ENCODE assay signal across 12 cellular contexts in the genomic region with DNA sequence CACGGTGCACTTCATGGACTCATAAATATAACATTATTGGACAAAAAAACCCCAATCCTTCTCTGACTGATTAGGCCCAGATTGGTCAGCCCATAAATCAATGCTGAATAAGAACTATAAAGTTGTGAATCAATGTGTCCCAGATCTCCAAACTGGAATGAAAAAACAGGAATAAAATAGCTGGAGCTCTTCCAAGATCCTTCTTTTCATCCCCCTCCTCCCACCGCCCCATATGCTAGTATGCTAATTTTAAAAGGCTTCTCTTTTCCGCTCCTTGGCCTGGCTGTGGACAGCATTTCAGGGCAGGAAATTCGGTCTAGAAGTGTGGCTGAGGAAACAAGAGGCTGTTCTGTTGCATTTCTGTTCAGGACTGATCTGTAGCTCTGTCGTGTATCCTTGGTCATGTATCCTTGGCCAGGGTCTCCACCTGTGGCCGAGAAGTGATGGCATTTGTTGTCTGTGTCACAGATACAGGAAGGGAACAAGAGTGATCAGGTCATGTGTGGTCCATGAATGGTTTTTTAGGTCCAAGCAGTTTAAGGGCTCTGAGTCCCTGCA.
DNase-seq lines count a peak whose midpoint lies in the region; ATAC-seq and TF ChIP-seq lines count a peak whose summit lies in the region.
"Had no signal": no experiment of that assay in that cellular context is flagged by ENCODE, and none has a peak within 500 bp of the region (broad histone marks: within the 10 kb centered on the region; RNA-seq: fewer than 3 reads in every experiment).

No MANE protein-coding gene starts in this region.

- peak overlapping the region; percentile 43 for H3K4me3 Mint-ChIP-seq in activated CD4-positive, alpha-beta T cell treated with anti-CD3 and anti-CD28 coated beads for 36 hours
- H3K4me3 Mint-ChIP-seq in stimulated activated effector memory CD8-positive, alpha-beta T cell treated with anti-CD3 and anti-CD28 coated beads, Interleukin-12 subunit alpha, Interleukin-12 subunit beta, amount 100 ng/mL, for 72 hours = peak overlapping the region; percentile 64
- H3K4me3 Mint-ChIP-seq: neural crest cell had no signal

- 73% methylated on average over 6 of the region's 6 CpGs for WGBS in esophagus muscularis mucosa
- 65 to 76% (median 72%) methylated on average over 6 of the region's 6 CpGs for WGBS in stomach, 5 donors

- H3K4me3 ChIP-seq in SU-DHL-6 (ENCODE audit: insufficient read depth, low read length, poor library complexity, severe bottlenecking) = peak overlapping the region; percentile 2
- no peak overlapping the region for H3K4me3 ChIP-seq in esophagus muscularis mucosa
- H3K4me3 ChIP-seq in stomach = no peak overlapping the region

- H3K36me3 Mint-ChIP-seq in activated CD4-positive, alpha-beta T cell treated with anti-CD3 and anti-CD28 coated beads for 36 hours (ENCODE audit: low read depth) = peaks cover 6% of the 10 kb centered on the region
- H3K36me3 Mint-ChIP-seq in stimulated activated effector memory CD8-positive, alpha-beta T cell treated with anti-CD3 and anti-CD28 coated beads, Interleukin-12 subunit alpha, Interleukin-12 subunit beta, amount 100 ng/mL, for 72 hours = peaks cover 4% of the 10 kb centered on the region

- peak overlapping the region; percentile 50 for H3K4me2 ChIP-seq in SU-DHL-6 (ENCODE audit: low read depth, low read length, poor library complexity, severe bottlenecking)

- no peaks in the 10 kb centered on the region for H3K9me2 ChIP-seq in SU-DHL-6 (replicated peaks; ENCODE audit: insufficient read depth, low read length)

- peaks cover 21% of the 10 kb centered on the region for H3K9me3 Mint-ChIP-seq in activated CD4-positive, alpha-beta T cell treated with anti-CD3 and anti-CD28 coated beads for 36 hours (ENCODE audit: low read depth)
- H3K9me3 Mint-ChIP-seq in stimulated activated effector memory CD8-positive, alpha-beta T cell treated with anti-CD3 and anti-CD28 coated beads, Interleukin-12 subunit alpha, Interleukin-12 subunit beta, amount 100 ng/mL, for 72 hours = peaks cover 3% of the 10 kb centered on the region

- H3K9ac ChIP-seq in SU-DHL-6 (ENCODE audit: low read length) = peak overlapping the region; percentile 45

- H3K36me3 ChIP-seq in SU-DHL-6 (ENCODE audit: low read length) (peaks cover 6% of the 10 kb centered on the region; the same call in 1 of the 2 replicates), esophagus muscularis mucosa (no peaks in the 10 kb centered on the region), stomach (no peaks in the 10 kb centered on the region)
- H3K36me3 ChIP-seq: esophagus squamous epithelium had no signal

- peaks cover 0 to 10% (median 0%) of the 10 kb centered on the region in 4 donors for H3K4me1 ChIP-seq in esophagus muscularis mucosa
- peaks cover 4 to 17% (median 14%) of the 10 kb centered on the region in 4 donors for H3K4me1 ChIP-seq in stomach

- CTCF ChIA-PET in activated CD4-positive, alpha-beta T cell treated with anti-CD3 and anti-CD28 coated beads for 36 hours (lab: Charles Lee) = interaction anchor here (1.5 kb wide), 1 partner anchor 37 kb away, joined by 3 read pairs; no protein-coding TSS in a partner anchor

- TF ChIP-seq POLR2A in esophagus muscularis mucosa (IDR thresholded peaks at IDR 0.05; ENCODE audit: low read depth) (no peak), stomach (IDR thresholded peaks at IDR 0.05) (no peak)

- POLR2A ChIA-PET in activated CD4-positive, alpha-beta T cell treated with anti-CD3 and anti-CD28 coated beads for 36 hours (lab: Charles Lee) = no interaction called here

- peaks cover 25% of the 10 kb centered on the region for H3F3A ChIP-seq in SU-DHL-6 (ENCODE audit: insufficient read depth)

- intact Hi-C loops in activated CD4-positive, alpha-beta T cell treated with anti-CD3 and anti-CD28 coated beads for 36 hours (cut with DNase I, micrococcal nuclease) = no loop called here
- intact Hi-C loops in esophagus muscularis mucosa (cut with DNase I) (no loop called here), stomach (cut with DNase I; ENCODE audit: low total_unique reads) (no loop called here)

- H3K9me3 ChIP-seq in SU-DHL-6 (ENCODE audit: insufficient read depth, low read length) = peaks cover 15% of the 10 kb centered on the region; the same call in 1 of the 2 replicates
- H3K9me3 ChIP-seq in esophagus muscularis mucosa = peaks cover 0 to 24% (median 16%) of the 10 kb centered on the region in 4 donors
- peaks cover 0 to 26% (median 13%) of the 10 kb centered on the region in 4 donors for H3K9me3 ChIP-seq in stomach

- no peak for TF ChIP-seq CTCF in SU-DHL-6 (IDR thresholded peaks at IDR 0.05; ENCODE audit: insufficient read depth, low read length, poor library complexity, severe bottlenecking)
- no peak for TF ChIP-seq CTCF in esophagus muscularis mucosa (IDR thresholded peaks at IDR 0.05)
- no peak for TF ChIP-seq CTCF in stomach (IDR thresholded peaks at IDR 0.05)

- H3K27ac ChIP-seq in SU-DHL-6 (ENCODE audit: low read depth, low read length) (peak overlapping the region; percentile 78), esophagus muscularis mucosa (replicated peaks in 1 of 4) (no peak overlapping the region), stomach (peak overlapping the region in 2 of 5 donors; percentile 11 to 23)

- peak overlapping the region; percentile 76 for H3K27ac Mint-ChIP-seq in activated CD4-positive, alpha-beta T cell treated with anti-CD3 and anti-CD28 coated beads for 36 hours
- H3K27ac Mint-ChIP-seq in stimulated activated effector memory CD8-positive, alpha-beta T cell treated with anti-CD3 and anti-CD28 coated beads, Interleukin-12 subunit alpha, Interleukin-12 subunit beta, amount 100 ng/mL, for 72 hours = peak overlapping the region; percentile 75

- DNase-seq in activated CD4-positive, alpha-beta T cell treated with anti-CD3 and anti-CD28 coated beads for 36 hours = no peak
- DNase-seq in activated CD4-positive, alpha-beta T cell treated with anti-CD3 and anti-CD28 coated beads, Interleukin-2, amount 50 U/mL, for 48 hours = no peak
- DNase-seq in esophagus muscularis mucosa (ENCODE audit: extremely low spot score) (peak; percentile 53), stomach (no peak), GOT3 (lab: John Stamatoyannopoulos, UW) (no peak)
- no peak for DNase-seq in stimulated activated effector memory CD8-positive, alpha-beta T cell treated with anti-CD3 and anti-CD28 coated beads, Interleukin-12 subunit alpha, Interleukin-12 subunit beta, amount 100 ng/mL, for 72 hours (ENCODE audit: low spot score in 2 of 2)
- DNase-seq: esophagus squamous epithelium; NCI-H1092; stimulated activated naive CD4-positive, alpha-beta T cell treated with Interleukin-2 at 50 U/mL for 16 hours had no signal

- no peaks in the 10 kb centered on the region for H4K20me1 ChIP-seq in SU-DHL-6 (ENCODE audit: low read depth, low read length)

- H3K27me3 Mint-ChIP-seq in activated CD4-positive, alpha-beta T cell treated with anti-CD3 and anti-CD28 coated beads for 36 hours = no peaks in the 10 kb centered on the region

- ATAC-seq in activated CD4-positive, alpha-beta T cell treated with anti-CD3 and anti-CD28 coated beads for 36 hours = no peak
- ATAC-seq in stimulated activated effector memory CD8-positive, alpha-beta T cell treated with anti-CD3 and anti-CD28 coated beads, Interleukin-12 subunit alpha, Interleukin-12 subunit beta, amount 100 ng/mL, for 72 hours = no peak
- ATAC-seq in HG02763 (IDR thresholded peaks at IDR 0.05; ENCODE audit: unreplicated experiment) = no peak

- H3K4me1 Mint-ChIP-seq in activated CD4-positive, alpha-beta T cell treated with anti-CD3 and anti-CD28 coated beads for 36 hours = peaks cover 43% of the 10 kb centered on the region
- peaks cover 37% of the 10 kb centered on the region for H3K4me1 Mint-ChIP-seq in stimulated activated effector memory CD8-positive, alpha-beta T cell treated with anti-CD3 and anti-CD28 coated beads, Interleukin-12 subunit alpha, Interleukin-12 subunit beta, amount 100 ng/mL, for 72 hours

- H3K79me2 ChIP-seq in SU-DHL-6 (ENCODE audit: insufficient read depth, low read length) = no peaks in the 10 kb centered on the region

- TF ChIP-seq EP300 in esophagus muscularis mucosa (IDR thresholded peaks at IDR 0.05) = no peak
- no peak for TF ChIP-seq EP300 in stomach (IDR thresholded peaks at IDR 0.05)

- H3K27me3 ChIP-seq in SU-DHL-6 (ENCODE audit: low read length) (no peaks in the 10 kb centered on the region), esophagus muscularis mucosa (peaks cover 0 to 13% (median 0%) of the 10 kb centered on the region in 4 donors), stomach (peaks cover 0 to 7% (median 0%) of the 10 kb centered on the region in 3 donors)
- H3K27me3 ChIP-seq: esophagus squamous epithelium had no signal

- peak overlapping the region; percentile 5 for H2AFZ ChIP-seq in SU-DHL-6 (ENCODE audit: low read depth, low read length, severe bottlenecking)
